Comparison of ENCODE assay signal across 20 cellular contexts in the genomic region with DNA sequence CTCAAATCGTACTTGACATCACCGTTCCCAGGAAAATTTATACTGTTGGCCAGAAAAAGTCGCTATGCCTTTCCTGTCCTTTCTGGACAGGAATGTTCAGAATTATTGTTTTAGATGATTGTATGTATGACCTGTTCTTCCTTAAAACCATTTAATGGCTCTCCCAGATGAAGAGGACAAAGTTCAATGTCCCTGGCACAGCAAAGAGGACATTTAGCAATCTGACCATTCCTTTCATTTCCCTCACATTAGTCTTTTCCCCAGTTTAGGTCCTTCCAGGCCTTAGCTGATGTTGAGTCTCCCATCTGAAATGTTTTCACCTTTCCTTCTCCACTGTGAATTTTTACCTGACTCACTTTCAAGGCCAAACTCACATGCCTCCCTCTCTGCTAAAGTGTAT.
"Had no signal": no experiment of that assay in that cellular context is flagged by ENCODE, and none has a peak within 500 bp of the region (broad histone marks: within the 10 kb centered on the region; RNA-seq: fewer than 3 reads in every experiment).

No MANE protein-coding gene starts in this region.

- H3K4me3 ChIP-seq: cardiac muscle cell, gastroesophageal sphincter, skin epidermis, thoracic aorta, vagina had no signal

- H3K9me3 ChIP-seq: vagina had no signal

- ATAC-seq: activated CD4-positive, CD25-positive, alpha-beta regulatory T cell treated with anti-CD3 and anti-CD28 coated beads, Interleukin-2, amount 50 U/mL, for 24 hours; activated CD8-positive, alpha-beta memory T cell treated with anti-CD3 and anti-CD28 coated beads, Interleukin-2, amount 10 ng/mL, durations not matched to agents 7 days and 5 days; gastroesophageal sphincter; natural killer cell; stimulated activated memory B cell treated with anti-CD40 and anti-IgM and Interleukin-4, amounts not matched to agents 10 μg/mL and 1 μg/mL and 100 μg/mL, for 72 hours had no signal

- H3K36me3 ChIP-seq: cardiac muscle cell, gastroesophageal sphincter, thoracic aorta, vagina had no signal

- H3K4me1 ChIP-seq: vagina had no signal

- DNase-seq: activated CD4-positive, alpha-beta memory T cell treated with anti-CD3 and anti-CD28 coated beads, Interleukin-2, amount 10 ng/mL, durations not matched to agents 7 days and 5 days; activated CD4-positive, alpha-beta T cell treated with anti-CD3 and anti-CD28 coated beads, Interleukin-2, amount 10 ng/mL, durations not matched to agents 24 days and 14 days; activated CD8-positive, alpha-beta memory T cell treated with anti-CD3 and anti-CD28 coated beads, Interleukin-2, amount 10 ng/mL, durations not matched to agents 7 days and 5 days; activated effector memory CD4-positive, alpha-beta T cell treated with anti-CD3 and anti-CD28 coated beads, Interleukin-2, amount 50 U/mL, for 16 hours; activated naive CD4-positive, alpha-beta T cell treated with anti-CD3 and anti-CD28 coated beads, Interleukin-2, amount 10 ng/mL, durations not matched to agents 7 days and 5 days; activated T-cell treated with anti-CD3 and anti-CD28 coated beads for 4 hours; effector CD4-positive, alpha-beta T cell; erythroblast; head of caudate nucleus; natural killer cell; stimulated activated CD4-positive, alpha-beta T cell treated with anti-CD3 and anti-CD28 coated beads, Interleukin-2, amount 100 ng/mL, for 24 hours; T-helper 2 cell had no signal

- H3K27me3 ChIP-seq: cardiac muscle cell, gastroesophageal sphincter, vagina had no signal

- H3K27ac ChIP-seq: cardiac muscle cell, gastroesophageal sphincter, skin epidermis, thoracic aorta, vagina, VCaP had no signal
